8 cellular contexts compared by ENCODE assay signal in genomic region chr9:2241461-2241874, GRCh38.
DNase-seq lines count a peak whose midpoint lies in the region; ATAC-seq and TF ChIP-seq lines count a peak whose summit lies in the region.

No MANE protein-coding gene starts in this region.

- H3K9me3 Mint-ChIP-seq in activated B cell treated with CpG ODN at 0.5 μM for 24 hours = peaks cover 5% of the 10 kb centered on the region

- TF ChIP-seq CTCF in activated B cell treated with CpG ODN at 0.5 μM for 24 hours (IDR thresholded peaks at IDR 0.05) (no peak), gastroesophageal sphincter (IDR thresholded peaks at IDR 0.05) (peak in 1 of 4 experiments; percentile 35)

- WGBS in gastroesophageal sphincter (ENCODE audit: low coverage in 1 of 2), 2 donors = 7 to 40% methylated on average over 1 to 3 of the region's 15 CpGs

- in situ Hi-C loops in G401 (cut with HindIII; ENCODE audit: low sequenced_read_pairs) = no loop called here

- peaks cover 20% of the 10 kb centered on the region for H3K4me1 Mint-ChIP-seq in activated B cell treated with CpG ODN at 0.5 μM for 24 hours

- no peak for TF ChIP-seq POLR2A in gastroesophageal sphincter (IDR thresholded peaks at IDR 0.05)

- peak overlapping the region; percentile 74 for H3K4me3 Mint-ChIP-seq in activated B cell treated with CpG ODN at 0.5 μM for 24 hours

- H3K27me3 Mint-ChIP-seq in activated B cell treated with CpG ODN at 0.5 μM for 24 hours = peaks cover 29% of the 10 kb centered on the region

- intact Hi-C loops in activated B cell treated with CpG ODN at 0.5 μM for 24 hours (cut with micrococcal nuclease) = no loop called here

- H3K27me3 ChIP-seq in gastroesophageal sphincter = no peaks in the 10 kb centered on the region

- no peak for TF ChIP-seq EP300 in gastroesophageal sphincter (IDR thresholded peaks at IDR 0.05)

- H3K9me3 ChIP-seq in gastroesophageal sphincter = peaks cover 0 to 6% (median 0%) of the 10 kb centered on the region in 3 donors

- H3K27ac Mint-ChIP-seq in activated B cell treated with CpG ODN at 0.5 μM for 24 hours = no peak overlapping the region

- H3K4me1 ChIP-seq in gastroesophageal sphincter = peaks cover 0 to 20% (median 5%) of the 10 kb centered on the region in 3 donors

- CTCF ChIA-PET in HEK293T (lab: Yijun Ruan, JAX) = no interaction called here
- CTCF ChIA-PET in activated B cell treated with CpG ODN at 0.5 μM for 24 hours (lab: Charles Lee) = no interaction called here

- H3K36me3 ChIP-seq in gastroesophageal sphincter = no peaks in the 10 kb centered on the region

- H3K27ac ChIP-seq in gastroesophageal sphincter = peak overlapping the region in 3 of 4 donors; percentile 56 to 65 (median 64)

- peak overlapping the region; percentile 44 to 52 for H3K4me3 ChIP-seq in gastroesophageal sphincter

- H3K36me3 Mint-ChIP-seq in activated B cell treated with CpG ODN at 0.5 μM for 24 hours (ENCODE audit: low read depth) = no peaks in the 10 kb centered on the region

- POLR2A ChIA-PET in HEK293T (lab: Yijun Ruan, JAX) (no interaction called here), activated B cell treated with CpG ODN at 0.5 μM for 24 hours (lab: Charles Lee) (no interaction called here)

- ATAC-seq in activated B cell treated with CpG ODN at 0.5 μM for 24 hours (ENCODE audit: low read depth) = peak; percentile 26
- ATAC-seq in gastroesophageal sphincter = peak; percentile 42

- DNase-seq in G401 (ENCODE audit: low spot score) (peak; percentile 87), HEK293T (ENCODE audit: extremely low spot score) (peak; percentile 22), activated B cell treated with CpG ODN at 0.5 μM for 24 hours (no peak), occipital lobe (lab: John Stamatoyannopoulos, UW) (peak; percentile 65), NCI-H187 (lab: John Stamatoyannopoulos, UW) (no peak), inferior parietal cortex (ENCODE audit: extremely low spot score) (no peak)
- DNase-seq in activated CD4-positive, CD25-positive, alpha-beta regulatory T cell (lab: John Stamatoyannopoulos, UW) = no peak

TF ChIP-seq in HEK293T, 16 proteins besides CTCF, POLR2A, EP300 and RAD21:
- TF ChIP-seq ELF4 (IDR thresholded peaks at IDR 0.05) (no peak), L3MBTL2 (conservative IDR thresholded peaks at IDR 0.05) (no peak), FOXA1 (IDR thresholded peaks at IDR 0.05) (no peak), FOXM1 (IDR thresholded peaks at IDR 0.05; ENCODE audit: borderline replicate concordance) (no peak), TARDBP (IDR thresholded peaks at IDR 0.05) (no peak), BHLHE40 (IDR thresholded peaks at IDR 0.05; ENCODE audit: borderline replicate concordance) (no peak), PKNOX1 (IDR thresholded peaks at IDR 0.05) (no peak), FOXK2 (IDR thresholded peaks at IDR 0.05) (no peak)
TF ChIP-seq in HEK293T: peak in this region for 0.

Comparison
In these comparisons a context has a peak if more than half of its experiments do, and no peak if none do; other contexts are left out.
1. DNase-seq: peak in G401 (single experiment), HEK293T (single experiment) and occipital lobe (single experiment); none in activated B cell treated with CpG ODN at 0.5 μM for 24 hours (single experiment), NCI-H187 (0 of 2), inferior parietal cortex (single experiment) and activated CD4-positive, CD25-positive, alpha-beta regulatory T cell (0 of 4).